Comparison of ENCODE assay signal across 9 cellular contexts in genomic region chr19:40284251-40284500, GRCh38. TPM values are rescaled to one million over a fixed set of nuclear protein-coding genes. Genes with fewer than 3 reads are reported as not detected.
A peak's percentile ranks its signal among the peaks of the same experiment; 100 is the strongest.
DNase-seq lines count a peak whose midpoint lies in the region; ATAC-seq, FAIRE-seq and TF ChIP-seq lines count a peak whose summit lies in the region.
"Had no signal": no experiment of that assay in that cellular context is flagged by ENCODE, and none has a peak within 500 bp of the region (broad histone marks: within the 10 kb centered on the region; RNA-seq: fewer than 3 reads in every experiment).

No MANE protein-coding gene starts in this region.

- FAIRE-seq in astrocyte (lab: Jason Lieb, UNC) (no peak), frontal cortex (lab: Jason Lieb, UNC) (no peak)

- H2AFZ ChIP-seq in astrocyte (ENCODE audit: low read depth, low read length), result peak overlapping the region; percentile 78

- H3K27me3 ChIP-seq in astrocyte (ENCODE audit: insufficient read depth, low read length) (no peaks in the 10 kb centered on the region), right lobe of liver (no peaks in the 10 kb centered on the region), tibial artery (no peaks in the 10 kb centered on the region)

- H3K27ac Mint-ChIP-seq in activated T-cell treated with anti-CD3 and anti-CD28 coated beads, Interleukin-2, amount 50 U/mL, for 24 hours, result peak overlapping the region; percentile 98
- H3K27ac Mint-ChIP-seq in astrocyte (ENCODE audit: unreplicated experiment), result peak overlapping the region; percentile 94

- peak overlapping the region; percentile 99 for H3K9ac ChIP-seq in astrocyte (ENCODE audit: low read length)

- H3K4me1 ChIP-seq in astrocyte (ENCODE audit: insufficient read depth, low read length) (peaks cover 18% of the 10 kb centered on the region), right lobe of liver (peaks cover 0 to 48% (median 21%) of the 10 kb centered on the region in 4 donors), tibial artery (peaks cover 0 to 60% (median 44%) of the 10 kb centered on the region in 4 donors)

- ATAC-seq in right lobe of liver, result no peak

- peak overlapping the region; percentile 100 for H3K4me2 ChIP-seq in astrocyte (ENCODE audit: low read length)

- H3K36me3 ChIP-seq in astrocyte (ENCODE audit: insufficient read depth, low read length), result no peaks in the 10 kb centered on the region
- H3K36me3 ChIP-seq in right lobe of liver, result no peaks in the 10 kb centered on the region
- peaks cover 0 to 7% (median 0%) of the 10 kb centered on the region in 3 donors for H3K36me3 ChIP-seq in tibial artery

- peak overlapping the region; percentile 96 for H3K4me3 Mint-ChIP-seq in activated T-cell treated with anti-CD3 and anti-CD28 coated beads, Interleukin-2, amount 50 U/mL, for 24 hours
- H3K4me3 Mint-ChIP-seq in astrocyte (ENCODE audit: unreplicated experiment), result peak overlapping the region; percentile 99

- H3K9me3 ChIP-seq in astrocyte (ENCODE audit: insufficient read depth, low read depth, low read length) (no peaks in the 10 kb centered on the region), right lobe of liver (no peaks in the 10 kb centered on the region), tibial artery (no peaks in the 10 kb centered on the region)

- peaks cover 35% of the 10 kb centered on the region for H3K36me3 Mint-ChIP-seq in activated T-cell treated with anti-CD3 and anti-CD28 coated beads, Interleukin-2, amount 50 U/mL, for 24 hours (ENCODE audit: low read depth)
- peaks cover 2% of the 10 kb centered on the region for H3K36me3 Mint-ChIP-seq in astrocyte (ENCODE audit: low read depth, unreplicated experiment)

- H3K4me3 ChIP-seq in astrocyte (ENCODE audit: insufficient read depth, low read depth, low read length) (peak overlapping the region; percentile 93), right lobe of liver (peak overlapping the region; percentile 91 to 95 (median 94)), tibial artery (peak overlapping the region; percentile 73 to 81)

- no peaks in the 10 kb centered on the region for H3K9me3 Mint-ChIP-seq in activated T-cell treated with anti-CD3 and anti-CD28 coated beads, Interleukin-2, amount 50 U/mL, for 24 hours
- peaks cover 2% of the 10 kb centered on the region for H3K9me3 Mint-ChIP-seq in astrocyte (ENCODE audit: unreplicated experiment)

- TF ChIP-seq CTCF in astrocyte (IDR thresholded peaks at IDR 0.05; ENCODE audit: insufficient read depth, low read depth, low read length), result no peak
- no peak for TF ChIP-seq CTCF in right lobe of liver (IDR thresholded peaks at IDR 0.05)
- no peak for TF ChIP-seq CTCF in tibial artery (IDR thresholded peaks at IDR 0.05)

- no peaks in the 10 kb centered on the region for H3K27me3 Mint-ChIP-seq in activated T-cell treated with anti-CD3 and anti-CD28 coated beads, Interleukin-2, amount 50 U/mL, for 24 hours
- H3K27me3 Mint-ChIP-seq in astrocyte (ENCODE audit: low read depth, unreplicated experiment), result no peaks in the 10 kb centered on the region

- WGBS in right lobe of liver (ENCODE audit: insufficient coverage, low coverage, low lambda C conversion rate, missing lambda C conversion rate), result 6% methylated on average over 4 of the region's 4 CpGs

- H3K79me2 ChIP-seq in astrocyte (ENCODE audit: insufficient read depth, low read length), result peaks cover 58% of the 10 kb centered on the region

- TF ChIP-seq POLR2A in right lobe of liver (IDR thresholded peaks at IDR 0.05), result no peak

- H3K27ac ChIP-seq in astrocyte (ENCODE audit: low read depth, low read length) (peak overlapping the region; percentile 89), right lobe of liver (peak overlapping the region; percentile 91 to 94 (median 93)), tibial artery (peak overlapping the region; percentile 91 to 94)

- no peak for DNase-seq in activated T-cell treated with anti-CD3 and anti-CD28 coated beads, Interleukin-2, amount 50 U/mL, for 24 hours
- DNase-seq in activated T-cell treated with anti-CD3 and anti-CD28 coated beads for 4 hours (no peak), astrocyte (ENCODE audit: low read depth) (no peak), right lobe of liver (no peak), tibial artery (no peak), NOMO-1 treated with DMSO at 0.1 percent for 48 hours (lab: John Stamatoyannopoulos, UW; ENCODE audit: unreplicated experiment) (no peak), frontal cortex (ENCODE audit: low spot score in 2 of 2) (no peak)
- no peak for DNase-seq in stimulated activated naive CD4-positive, alpha-beta T cell treated with Interleukin-2 at 50 U/mL for 16 hours (lab: John Stamatoyannopoulos, UW)
- DNase-seq: NCI-H774 had no signal

- H3K4me1 Mint-ChIP-seq in activated T-cell treated with anti-CD3 and anti-CD28 coated beads, Interleukin-2, amount 50 U/mL, for 24 hours (ENCODE audit: low read depth), result peaks cover 61% of the 10 kb centered on the region
- peaks cover 22% of the 10 kb centered on the region for H3K4me1 Mint-ChIP-seq in astrocyte (ENCODE audit: low read depth, unreplicated experiment)

- H4K20me1 ChIP-seq in astrocyte (ENCODE audit: insufficient read depth, low read length), result peaks cover 50% of the 10 kb centered on the region

- intact Hi-C loops in right lobe of liver (cut with DNase I) (no loop called here), tibial artery (cut with DNase I; ENCODE audit: low total_unique reads) (no loop called here)

RNA-seq across cellular contexts. Expression of gene AKT2, which starts 1.0 kb away (rescaled TPM):
- total RNA-seq in astrocyte (125 and 127 TPM in 2 replicates), right lobe of liver (100 to 1,000 TPM in 3 of 6 experiments, 10 to 100 TPM in 3; 83.2 to 132 (median 107) TPM), frontal cortex (34.6 TPM)

RNA-seq across cellular contexts. Expression of gene CCNP, which starts 57.7 kb away (rescaled TPM):
- total RNA-seq in astrocyte, result 0.43 and 0.62 TPM in 2 replicates
- 1 to 10 TPM; 1.5 to 8.7 (median 3.9) TPM for total RNA-seq in right lobe of liver
- 0.41 TPM for total RNA-seq in frontal cortex
